Comparison of ENCODE assay signal across 18 cellular contexts in genomic region chr6:43584892-43585570, GRCh38. TPM values are rescaled to one million over a fixed set of nuclear protein-coding genes. Genes with fewer than 3 reads are reported as not detected.
DNase-seq lines count a peak whose midpoint lies in the region; ATAC-seq lines count a peak whose summit lies in the region.
"Had no signal": no experiment of that assay in that cellular context is flagged by ENCODE, and none has a peak within 500 bp of the region (broad histone marks: within the 10 kb centered on the region; RNA-seq: fewer than 3 reads in every experiment).

No MANE protein-coding gene starts in this region.

- intact Hi-C loops in activated CD4-positive, alpha-beta T cell treated with anti-CD3 and anti-CD28 coated beads, Interleukin-2, amount 10 ng/mL, durations not matched to agents 24 days and 14 days (cut with micrococcal nuclease): no loop called here
- intact Hi-C loops in activated CD4-positive, alpha-beta T cell treated with anti-CD3 and anti-CD28 coated beads for 36 hours (cut with DNase I, micrococcal nuclease): no loop called here

- CTCF ChIA-PET in activated CD4-positive, alpha-beta T cell treated with anti-CD3 and anti-CD28 coated beads for 36 hours (lab: Charles Lee): interaction anchor here (0.9 to 2.9 kb wide), 3 partner anchors 24 to 1145 kb away, joined by 3 to 10 read pairs (median 4); no protein-coding TSS in a partner anchor

- H3K4me1 ChIP-seq in adipocyte (ENCODE audit: control insufficient read depth, insufficient read depth, low read length): peaks cover 36% of the 10 kb centered on the region
- H3K4me1 ChIP-seq: A549, right atrium auricular region had no signal

- peaks cover 57% of the 10 kb centered on the region for H3K36me3 Mint-ChIP-seq in activated CD4-positive, alpha-beta T cell treated with anti-CD3 and anti-CD28 coated beads, Interleukin-2, amount 10 ng/mL, durations not matched to agents 24 days and 14 days (ENCODE audit: low read depth)
- H3K36me3 Mint-ChIP-seq in activated CD4-positive, alpha-beta T cell treated with anti-CD3 and anti-CD28 coated beads for 36 hours (ENCODE audit: low read depth): peaks cover 43% of the 10 kb centered on the region
- H3K36me3 Mint-ChIP-seq in naive thymus-derived CD8-positive, alpha-beta T cell: peaks cover 0 to 68% (median 19%) of the 10 kb centered on the region in 3 donors

- H3K27ac Mint-ChIP-seq in activated CD4-positive, alpha-beta T cell treated with anti-CD3 and anti-CD28 coated beads, Interleukin-2, amount 10 ng/mL, durations not matched to agents 24 days and 14 days: peak overlapping the region; percentile 79
- no peak overlapping the region for H3K27ac Mint-ChIP-seq in activated CD4-positive, alpha-beta T cell treated with anti-CD3 and anti-CD28 coated beads for 36 hours
- peak overlapping the region; percentile 81 to 94 (median 90) for H3K27ac Mint-ChIP-seq in naive thymus-derived CD8-positive, alpha-beta T cell
- H3K27ac Mint-ChIP-seq: brain, nephron progenitor cell had no signal

- H3K4me3 Mint-ChIP-seq in activated CD4-positive, alpha-beta T cell treated with anti-CD3 and anti-CD28 coated beads, Interleukin-2, amount 10 ng/mL, durations not matched to agents 24 days and 14 days: peak overlapping the region; percentile 45
- H3K4me3 Mint-ChIP-seq in activated CD4-positive, alpha-beta T cell treated with anti-CD3 and anti-CD28 coated beads for 36 hours: no peak overlapping the region
- peak overlapping the region in 9 of 10 donors; percentile 6 to 76 (median 62) for H3K4me3 Mint-ChIP-seq in naive thymus-derived CD8-positive, alpha-beta T cell
- H3K4me3 Mint-ChIP-seq: brain, nephron progenitor cell had no signal

- peak; percentile 85 for DNase-seq in activated CD4-positive, alpha-beta T cell treated with anti-CD3 and anti-CD28 coated beads, Interleukin-2, amount 10 ng/mL, durations not matched to agents 24 days and 14 days
- no peak for DNase-seq in activated CD4-positive, alpha-beta T cell treated with anti-CD3 and anti-CD28 coated beads for 36 hours
- DNase-seq in LHCN-M2 (ENCODE audit: low read depth) (peak; percentile 50), adipocyte (ENCODE audit: low read depth) (no peak), MV-4-11 (lab: John Stamatoyannopoulos, UW) (no peak)
- DNase-seq in naive thymus-derived CD8-positive, alpha-beta T cell: peak in 2 of 10 donors; percentile 9 to 23
- no peak for DNase-seq in stimulated activated CD4-positive, alpha-beta T cell treated with anti-CD3 and anti-CD28 coated beads, Interleukin-2, amount 100 ng/mL, for 48 hours
- no peak for DNase-seq in stimulated activated CD4-positive, alpha-beta T cell treated with anti-CD3 and anti-CD28 coated beads, Interleukin-1b, Interleukin-23, amount 100 ng/mL, for 48 hours
- DNase-seq: COR-L47; GF-D8; NCI-H345; nephron progenitor cell; SIG-M5; stimulated activated naive CD4-positive, alpha-beta T cell had no signal

- H3K9ac ChIP-seq in adipocyte (ENCODE audit: low read length): peak overlapping the region; percentile 33

- no peak for ATAC-seq in activated CD4-positive, alpha-beta T cell treated with anti-CD3 and anti-CD28 coated beads for 36 hours
- ATAC-seq in naive thymus-derived CD8-positive, alpha-beta T cell: peak; percentile 44 to 76
- ATAC-seq: A549 had no signal

- no peaks in the 10 kb centered on the region for H3K27me3 Mint-ChIP-seq in activated CD4-positive, alpha-beta T cell treated with anti-CD3 and anti-CD28 coated beads, Interleukin-2, amount 10 ng/mL, durations not matched to agents 24 days and 14 days
- no peaks in the 10 kb centered on the region for H3K27me3 Mint-ChIP-seq in activated CD4-positive, alpha-beta T cell treated with anti-CD3 and anti-CD28 coated beads for 36 hours
- no peaks in the 10 kb centered on the region for H3K27me3 Mint-ChIP-seq in naive thymus-derived CD8-positive, alpha-beta T cell
- H3K27me3 Mint-ChIP-seq: brain, IgD-negative memory B cell had no signal

- H3K9me3 Mint-ChIP-seq in activated CD4-positive, alpha-beta T cell treated with anti-CD3 and anti-CD28 coated beads, Interleukin-2, amount 10 ng/mL, durations not matched to agents 24 days and 14 days: no peaks in the 10 kb centered on the region
- H3K9me3 Mint-ChIP-seq in activated CD4-positive, alpha-beta T cell treated with anti-CD3 and anti-CD28 coated beads for 36 hours (ENCODE audit: low read depth): no peaks in the 10 kb centered on the region
- H3K9me3 Mint-ChIP-seq in naive thymus-derived CD8-positive, alpha-beta T cell: no peaks in the 10 kb centered on the region
- H3K9me3 Mint-ChIP-seq: IgD-negative memory B cell had no signal

- H3K4me1 Mint-ChIP-seq in activated CD4-positive, alpha-beta T cell treated with anti-CD3 and anti-CD28 coated beads, Interleukin-2, amount 10 ng/mL, durations not matched to agents 24 days and 14 days: peaks cover 38% of the 10 kb centered on the region
- H3K4me1 Mint-ChIP-seq in activated CD4-positive, alpha-beta T cell treated with anti-CD3 and anti-CD28 coated beads for 36 hours: peaks cover 14% of the 10 kb centered on the region
- peaks cover 10 to 28% (median 22%) of the 10 kb centered on the region in 4 donors for H3K4me1 Mint-ChIP-seq in naive thymus-derived CD8-positive, alpha-beta T cell
- H3K4me1 Mint-ChIP-seq: brain had no signal

- POLR2A ChIA-PET in activated CD4-positive, alpha-beta T cell treated with anti-CD3 and anti-CD28 coated beads for 36 hours (lab: Charles Lee): no interaction called here
- POLR2A ChIA-PET in naive thymus-derived CD8-positive, alpha-beta T cell (lab: Charles Lee): interaction anchor here (2.0 kb wide), 1 partner anchor 9 kb away, joined by 5 read pairs; the partner anchor contains the start of genes POLH and XPO5

- H3K9me3 ChIP-seq in adipocyte (ENCODE audit: control insufficient read depth, low read length): no peaks in the 10 kb centered on the region
- H3K9me3 ChIP-seq: A549, right atrium auricular region had no signal

- no peaks in the 10 kb centered on the region for H3K27me3 ChIP-seq in adipocyte (replicated peaks; ENCODE audit: control insufficient read depth, insufficient read depth, low read length)
- H3K27me3 ChIP-seq: right atrium auricular region had no signal

- no peak overlapping the region for H3K4me3 ChIP-seq in adipocyte (ENCODE audit: low read length)
- H3K4me3 ChIP-seq: A549, right atrium auricular region had no signal

- peaks cover 61% of the 10 kb centered on the region for H3K36me3 ChIP-seq in adipocyte (ENCODE audit: control insufficient read depth, insufficient read depth, low read length, severe bottlenecking)

RNA-seq across cellular contexts. Expression of gene POLH, which starts 9.0 kb away (rescaled TPM):
- 34.2 and 37.9 TPM in 2 replicates for total RNA-seq in activated CD4-positive, alpha-beta T cell treated with anti-CD3 and anti-CD28 coated beads, Interleukin-2, amount 10 ng/mL, durations not matched to agents 24 days and 14 days
- total RNA-seq in activated CD4-positive, alpha-beta T cell treated with anti-CD3 and anti-CD28 coated beads for 36 hours: 10 to 100 TPM; 35.2 to 37.9 TPM
- total RNA-seq in LHCN-M2 (2014; rRNA removed): 45.9 and 71.0 TPM in 2 replicates
- 24.3 TPM for polyA plus RNA-seq in LHCN-M2 (2012)
- total RNA-seq in naive thymus-derived CD8-positive, alpha-beta T cell: 10 to 100 TPM; 22.9 to 26.5 TPM
- polyA plus RNA-seq in naive thymus-derived CD8-positive, alpha-beta T cell: 10 to 100 TPM in 2 of 3 donors, 1 to 10 TPM in 1; 5.9 to 18.9 (median 11.6) TPM

RNA-seq across cellular contexts. Expression of gene XPO5, which starts 9.2 kb away (rescaled TPM):
- total RNA-seq in activated CD4-positive, alpha-beta T cell treated with anti-CD3 and anti-CD28 coated beads, Interleukin-2, amount 10 ng/mL, durations not matched to agents 24 days and 14 days: 143 and 145 TPM in 2 replicates
- total RNA-seq in activated CD4-positive, alpha-beta T cell treated with anti-CD3 and anti-CD28 coated beads for 36 hours: 100 to 1,000 TPM; 108 to 109 TPM
- total RNA-seq in LHCN-M2 (2014; rRNA removed): 33.8 and 34.2 TPM in 2 replicates
- polyA plus RNA-seq in LHCN-M2 (2012): 19.7 TPM
- 10 to 100 TPM; 43.4 to 51.6 TPM for total RNA-seq in naive thymus-derived CD8-positive, alpha-beta T cell
- polyA plus RNA-seq in naive thymus-derived CD8-positive, alpha-beta T cell: 1 to 10 TPM; 5.1 to 8.7 (median 7.5) TPM

RNA-seq across cellular contexts. Expression of gene GTPBP2, which starts 44.0 kb away (rescaled TPM):
- 69.4 and 70.3 TPM in 2 replicates for total RNA-seq in activated CD4-positive, alpha-beta T cell treated with anti-CD3 and anti-CD28 coated beads, Interleukin-2, amount 10 ng/mL, durations not matched to agents 24 days and 14 days
- total RNA-seq in activated CD4-positive, alpha-beta T cell treated with anti-CD3 and anti-CD28 coated beads for 36 hours: 10 to 100 TPM; 59.8 to 64.6 TPM
- 44.1 and 45.5 TPM in 2 replicates for total RNA-seq in LHCN-M2 (2014; rRNA removed)
- polyA plus RNA-seq in LHCN-M2 (2012): 27.5 TPM
- 10 to 100 TPM; 71.6 to 75.7 TPM for total RNA-seq in naive thymus-derived CD8-positive, alpha-beta T cell
- 1 to 10 TPM; 1.1 to 2.6 (median 1.7) TPM for polyA plus RNA-seq in naive thymus-derived CD8-positive, alpha-beta T cell

RNA-seq across cellular contexts. Expression of gene MAD2L1BP, which starts 50.6 kb away (rescaled TPM):
- total RNA-seq in activated CD4-positive, alpha-beta T cell treated with anti-CD3 and anti-CD28 coated beads, Interleukin-2, amount 10 ng/mL, durations not matched to agents 24 days and 14 days: 36.3 and 40.2 TPM in 2 replicates
- 10 to 100 TPM; 35.1 to 35.3 TPM for total RNA-seq in activated CD4-positive, alpha-beta T cell treated with anti-CD3 and anti-CD28 coated beads for 36 hours
- total RNA-seq in LHCN-M2 (2014; rRNA removed): 28.3 and 34.4 TPM in 2 replicates
- 27.5 TPM for polyA plus RNA-seq in LHCN-M2 (2012)
- 10 to 100 TPM; 30.3 to 32.9 TPM for total RNA-seq in naive thymus-derived CD8-positive, alpha-beta T cell
- 10 to 100 TPM; 12.5 to 19.6 (median 17.9) TPM for polyA plus RNA-seq in naive thymus-derived CD8-positive, alpha-beta T cell

RNA-seq across cellular contexts. Expression of gene RSPH9, which starts 59.8 kb away (rescaled TPM):
- not detected in 2 replicates for total RNA-seq in activated CD4-positive, alpha-beta T cell treated with anti-CD3 and anti-CD28 coated beads, Interleukin-2, amount 10 ng/mL, durations not matched to agents 24 days and 14 days
- not detected for total RNA-seq in activated CD4-positive, alpha-beta T cell treated with anti-CD3 and anti-CD28 coated beads for 36 hours
- total RNA-seq in LHCN-M2 (2014; rRNA removed): not detected in 2 replicates
- polyA plus RNA-seq in LHCN-M2 (2012): 0.18 TPM
- total RNA-seq in naive thymus-derived CD8-positive, alpha-beta T cell: not detected
- 1 to 10 TPM in 1 of 3 donors, under 1 TPM in 2; 0.44 to 1.1 (median 0.86) TPM for polyA plus RNA-seq in naive thymus-derived CD8-positive, alpha-beta T cell

Comparison
In these comparisons a context has a peak if more than half of its experiments do, and no peak if none do; other contexts are left out.
1. DNase-seq: peak in activated CD4-positive, alpha-beta T cell treated with anti-CD3 and anti-CD28 coated beads, Interleukin-2, amount 10 ng/mL, durations not matched to agents 24 days and 14 days (single experiment) and LHCN-M2 (single experiment); none in activated CD4-positive, alpha-beta T cell treated with anti-CD3 and anti-CD28 coated beads for 36 hours (single experiment), adipocyte (single experiment), MV-4-11 (single experiment), stimulated activated CD4-positive, alpha-beta T cell treated with anti-CD3 and anti-CD28 coated beads, Interleukin-2, amount 100 ng/mL, for 48 hours (0 of 2) and stimulated activated CD4-positive, alpha-beta T cell treated with anti-CD3 and anti-CD28 coated beads, Interleukin-1b, Interleukin-23, amount 100 ng/mL, for 48 hours (single experiment).